Comparison of ENCODE assay signal across 9 cellular contexts in genomic region chr18:57859314-57859713, GRCh38. TPM values are rescaled to one million over a fixed set of nuclear protein-coding genes. Genes with fewer than 3 reads are reported as not detected.
DNase-seq lines count a peak whose midpoint lies in the region; ATAC-seq and TF ChIP-seq lines count a peak whose summit lies in the region.
"Had no signal": no experiment of that assay in that cellular context is flagged by ENCODE, and none has a peak within 500 bp of the region (broad histone marks: within the 10 kb centered on the region; RNA-seq: fewer than 3 reads in every experiment).

No MANE protein-coding gene starts in this region.

- no peaks in the 10 kb centered on the region for H3K9me3 ChIP-seq in HAP-1
- H3K9me3 ChIP-seq in upper lobe of right lung: no peaks in the 10 kb centered on the region
- H3K9me3 ChIP-seq in CD8-positive, alpha-beta T cell (ENCODE audit: low read length): no peaks in the 10 kb centered on the region
- H3K9me3 ChIP-seq in suprapubic skin: no peaks in the 10 kb centered on the region

- ATAC-seq in upper lobe of right lung: peak; percentile 82
- ATAC-seq in CD8-positive, alpha-beta T cell: no peak

- TF ChIP-seq CTCF in epithelial cell of proximal tubule (conservative IDR thresholded peaks at IDR 0.05; ENCODE audit: low read depth, low read length) (peak; percentile 71), upper lobe of right lung (IDR thresholded peaks at IDR 0.05) (peak; percentile 41), suprapubic skin (IDR thresholded peaks at IDR 0.05) (no peak)
- TF ChIP-seq CTCF in CD8-positive, alpha-beta T cell (IDR thresholded peaks at IDR 0.05): no peak

- DNase-seq in activated CD4-positive, alpha-beta T cell treated with anti-CD3 and anti-CD28 coated beads for 48 hours: peak; percentile 14
- DNase-seq in activated CD4-positive, alpha-beta T cell treated with anti-CD3 and anti-CD28 coated beads, Interleukin-2, amount 50 U/mL, for 1 hour: no peak
- DNase-seq in HAP-1 (ENCODE audit: low spot score in 2 of 2) (peak; percentile 28), NCI-H82 (lab: John Stamatoyannopoulos, UW) (peak; percentile 62), epithelial cell of proximal tubule (ENCODE audit: low read depth) (peak; percentile 6), upper lobe of right lung (no peak), suprapubic skin (ENCODE audit: low spot score in 2 of 2) (no peak)
- DNase-seq in CD8-positive, alpha-beta T cell: no peak

- H3K27ac Mint-ChIP-seq in CD8-positive, alpha-beta T cell: no peak overlapping the region
- H3K27ac Mint-ChIP-seq: activated naive CD4-positive, alpha-beta T cell treated with anti-CD3 and anti-CD28 coated beads, Interleukin-2, amount 50 U/mL, for 24 hours had no signal

- no peak for TF ChIP-seq POLR2A in suprapubic skin (IDR thresholded peaks at IDR 0.05)

- no peaks in the 10 kb centered on the region for H3K36me3 Mint-ChIP-seq in CD8-positive, alpha-beta T cell
- H3K36me3 Mint-ChIP-seq: activated naive CD4-positive, alpha-beta T cell treated with anti-CD3 and anti-CD28 coated beads, Interleukin-2, amount 50 U/mL, for 24 hours had no signal

- intact Hi-C loops in upper lobe of right lung (cut with DNase I): no loop called here
- intact Hi-C loops in CD8-positive, alpha-beta T cell (cut with DNase I, micrococcal nuclease): no loop called here

- H3K4me3 ChIP-seq in HAP-1 (no peak overlapping the region), epithelial cell of proximal tubule (ENCODE audit: low read depth, low read length) (no peak overlapping the region), upper lobe of right lung (no peak overlapping the region), suprapubic skin (no peak overlapping the region)
- no peak overlapping the region for H3K4me3 ChIP-seq in CD8-positive, alpha-beta T cell (ENCODE audit: low read depth, low read length)

- POLR2A ChIA-PET in CD8-positive, alpha-beta T cell (lab: Charles Lee): no interaction called here

- H3K27ac ChIP-seq in upper lobe of right lung: no peak overlapping the region
- H3K27ac ChIP-seq in CD8-positive, alpha-beta T cell (ENCODE audit: low read depth, low read length): no peak overlapping the region
- no peak overlapping the region for H3K27ac ChIP-seq in suprapubic skin

- H3K27me3 Mint-ChIP-seq in CD8-positive, alpha-beta T cell (ENCODE audit: low read depth): peaks cover 3% of the 10 kb centered on the region

- no peaks in the 10 kb centered on the region for H3K4me1 Mint-ChIP-seq in CD8-positive, alpha-beta T cell (ENCODE audit: low read depth)
- H3K4me1 Mint-ChIP-seq: activated naive CD4-positive, alpha-beta T cell treated with anti-CD3 and anti-CD28 coated beads, Interleukin-2, amount 50 U/mL, for 24 hours had no signal

- peaks cover 38% of the 10 kb centered on the region for H3K27me3 ChIP-seq in HAP-1 (ENCODE audit: low read depth)
- H3K27me3 ChIP-seq in upper lobe of right lung: no peaks in the 10 kb centered on the region
- no peaks in the 10 kb centered on the region for H3K27me3 ChIP-seq in CD8-positive, alpha-beta T cell (ENCODE audit: insufficient read depth, low read length)
- H3K27me3 ChIP-seq in suprapubic skin: no peaks in the 10 kb centered on the region

- H3K4me1 ChIP-seq in HAP-1: no peaks in the 10 kb centered on the region
- H3K4me1 ChIP-seq in upper lobe of right lung: no peaks in the 10 kb centered on the region
- H3K4me1 ChIP-seq in CD8-positive, alpha-beta T cell (ENCODE audit: insufficient read depth, low read length): no peaks in the 10 kb centered on the region
- H3K4me1 ChIP-seq in suprapubic skin: no peaks in the 10 kb centered on the region

- no peaks in the 10 kb centered on the region for H3K9me3 Mint-ChIP-seq in CD8-positive, alpha-beta T cell
- H3K9me3 Mint-ChIP-seq: activated naive CD4-positive, alpha-beta T cell treated with anti-CD3 and anti-CD28 coated beads, Interleukin-2, amount 50 U/mL, for 24 hours had no signal

- H3K4me3 Mint-ChIP-seq in CD8-positive, alpha-beta T cell: no peak overlapping the region
- H3K4me3 Mint-ChIP-seq: activated naive CD4-positive, alpha-beta T cell treated with anti-CD3 and anti-CD28 coated beads, Interleukin-2, amount 50 U/mL, for 24 hours had no signal

- in situ Hi-C loops in HAP-1 (cut with MboI; ENCODE audit: low sequenced_read_pairs): no loop called here

- H3K36me3 ChIP-seq in HAP-1 (replicated peaks) (no peaks in the 10 kb centered on the region), upper lobe of right lung (no peaks in the 10 kb centered on the region), suprapubic skin (no peaks in the 10 kb centered on the region)
- H3K36me3 ChIP-seq in CD8-positive, alpha-beta T cell (ENCODE audit: insufficient read depth, low read length): no peaks in the 10 kb centered on the region

- TF ChIP-seq EP300 in suprapubic skin (IDR thresholded peaks at IDR 0.05): no peak

- CTCF ChIA-PET in CD8-positive, alpha-beta T cell (lab: Charles Lee): no interaction called here

RNA-seq across cellular contexts. Expression of gene ATP8B1, which starts 56.2 kb away (rescaled TPM):
- total RNA-seq in epithelial cell of proximal tubule (14.4 and 26.6 TPM in 2 replicates), upper lobe of right lung (30.7 TPM), suprapubic skin (10 to 100 TPM; 21.5 to 59.1 (median 26.0) TPM)
- total RNA-seq in CD8-positive, alpha-beta T cell: not detected

Comparison
In these comparisons a context has a peak if more than half of its experiments do, and no peak if none do; other contexts are left out.
1. DNase-seq: peak in activated CD4-positive, alpha-beta T cell treated with anti-CD3 and anti-CD28 coated beads for 48 hours (single experiment), HAP-1 (2 of 2), NCI-H82 (single experiment) and epithelial cell of proximal tubule (single experiment); none in activated CD4-positive, alpha-beta T cell treated with anti-CD3 and anti-CD28 coated beads, Interleukin-2, amount 50 U/mL, for 1 hour (single experiment), upper lobe of right lung (single experiment), CD8-positive, alpha-beta T cell (0 of 7) and suprapubic skin (0 of 2).
2. CTCF ChIP-seq: peak in epithelial cell of proximal tubule (single experiment) and upper lobe of right lung (single experiment); none in CD8-positive, alpha-beta T cell (single experiment) and suprapubic skin (0 of 2).
3. RNA of gene ATP8B1, which starts 56.2 kb away (total RNA-seq): 30.7 TPM in upper lobe of right lung (single experiment), 21.5 to 59.1 TPM in suprapubic skin and 14.4 to 26.6 TPM in epithelial cell of proximal tubule; not detected in CD8-positive, alpha-beta T cell; every median in the first group is over 10 times any median in the second.